8 cellular contexts compared by ENCODE assay signal in the genomic region with DNA sequence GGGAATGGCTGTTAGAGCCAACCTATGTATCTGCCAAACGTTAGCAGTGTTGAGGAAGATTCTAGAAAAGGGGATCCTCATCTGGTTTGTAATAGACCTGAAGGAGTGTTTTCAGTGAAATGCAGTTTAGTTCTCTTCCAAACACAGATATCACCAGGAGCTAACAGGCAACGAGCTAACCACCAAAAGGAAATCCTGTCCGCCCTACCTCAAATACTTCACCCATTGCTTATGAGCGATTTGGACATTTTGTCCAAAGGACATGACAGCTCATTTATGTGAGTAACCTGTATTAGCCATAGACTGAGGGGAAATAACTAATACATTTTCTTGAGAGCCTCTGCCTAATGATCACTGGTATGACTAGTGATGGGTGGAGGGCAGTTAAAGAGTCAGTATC. TPM values are rescaled to one million over a fixed set of nuclear protein-coding genes. Genes with fewer than 3 reads are reported as not detected.
DNase-seq lines count a peak whose midpoint lies in the region; ATAC-seq and TF ChIP-seq lines count a peak whose summit lies in the region.

No MANE protein-coding gene starts in this region.

- TF ChIP-seq POLR2A in ovary (IDR thresholded peaks at IDR 0.05): no peak

- CTCF ChIA-PET in RWPE1 (lab: Yijun Ruan, JAX): interaction anchor here (0.6 to 0.7 kb wide), 2 partner anchors 809 to 822 kb away, joined by 4 read pairs; partner anchors contain the start of gene QSER1

- no peak for TF ChIP-seq EP300 in ovary (IDR thresholded peaks at IDR 0.05)

- H3K4me3 ChIP-seq in epithelial cell of esophagus (ENCODE audit: low read length): peak overlapping the region; percentile 64
- H3K4me3 ChIP-seq in ovary: peak overlapping the region; percentile 52

- POLR2A ChIA-PET in RWPE1 (lab: Yijun Ruan, JAX; ENCODE audit: low non-redundant PET): no interaction called here

- in situ Hi-C loops in GM13976 (cut with MboI; ENCODE audit: low sequenced_read_pairs, unreplicated experiment): no loop called here

- ATAC-seq in GM21737 (IDR thresholded peaks at IDR 0.05; ENCODE audit: unreplicated experiment): peak; percentile 3
- no peak for ATAC-seq in HG02870 (IDR thresholded peaks at IDR 0.05; ENCODE audit: unreplicated experiment)
- no peak for ATAC-seq in GM21717 (IDR thresholded peaks at IDR 0.05; ENCODE audit: unreplicated experiment)

- no peaks in the 10 kb centered on the region for H3K36me3 ChIP-seq in ovary

- WGBS in ovary, 3 donors: 14 to 23% (median 15%) methylated on average over 4 of the region's 4 CpGs

- H3K27ac ChIP-seq in RWPE1 (peak overlapping the region; percentile 90), ovary (peak overlapping the region in 1 of 2 donors; percentile 34)

- DNase-seq in RWPE1 (ENCODE audit: low spot score): no peak
- DNase-seq in epithelial cell of esophagus (ENCODE audit: low read depth): peak; percentile 88
- DNase-seq in ovary: no peak
- no peak for DNase-seq in GM13976 (ENCODE audit: low spot score)
- DNase-seq in activated CD8-positive, alpha-beta memory T cell treated with anti-CD3 and anti-CD28 coated beads for 24 hours: no peak

- intact Hi-C loops in ovary (cut with DNase I): no loop called here

- H3K4me1 ChIP-seq in ovary (ENCODE audit: insufficient read depth): peaks cover 17% of the 10 kb centered on the region

- no peak for TF ChIP-seq CTCF in RWPE1 (conservative IDR thresholded peaks at IDR 0.05; ENCODE audit: low read depth)
- TF ChIP-seq CTCF in epithelial cell of esophagus (IDR thresholded peaks at IDR 0.05; ENCODE audit: insufficient read depth, low read depth, low read length, missing control alignments): no peak
- no peak for TF ChIP-seq CTCF in ovary (IDR thresholded peaks at IDR 0.05)
- TF ChIP-seq CTCF in GM13976 (IDR thresholded peaks at IDR 0.05; ENCODE audit: borderline replicate concordance, control extremely low read depth, extremely low read depth, insufficient read depth, missing control alignments): no peak

- H3K27me3 ChIP-seq in ovary: no peaks in the 10 kb centered on the region

- no peaks in the 10 kb centered on the region for H3K9me3 ChIP-seq in ovary

RNA-seq across cellular contexts. Expression of gene C11orf91, which starts 0.7 kb away (rescaled TPM):
- under 1 TPM in 1 of 7 donors, not detected in 6; 0.61 TPM for total RNA-seq in ovary
- not detected for polyA plus RNA-seq in ovary

RNA-seq across cellular contexts. Expression of gene CD59, which starts 34.9 kb away (rescaled TPM):
- total RNA-seq in ovary: 100 to 1,000 TPM in 6 of 7 donors, 10 to 100 TPM in 1; 73.0 to 394 (median 288) TPM
- 100 to 1,000 TPM; 199 to 807 TPM for polyA plus RNA-seq in ovary
